11 cellular contexts compared by ENCODE assay signal in the genomic region with DNA sequence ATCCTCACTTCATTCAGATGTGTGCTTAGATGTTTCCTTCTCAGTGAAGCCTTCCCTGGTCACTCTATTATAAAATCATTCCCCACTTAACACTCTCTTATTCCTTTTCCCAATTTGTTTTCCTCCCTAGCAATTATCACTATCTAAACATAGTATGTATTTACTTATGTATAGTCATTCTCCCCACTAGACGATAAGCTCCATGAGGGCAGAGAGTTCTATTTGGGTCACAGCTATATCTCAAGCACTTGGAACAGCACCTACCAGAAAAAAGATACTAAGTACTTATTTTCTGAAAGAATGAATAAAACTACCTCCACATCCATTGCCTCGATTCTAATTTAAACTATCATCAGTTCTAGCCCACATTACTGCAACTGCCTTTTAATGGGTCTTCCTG.
"Had no signal": no experiment of that assay in that cellular context is flagged by ENCODE, and none has a peak within 500 bp of the region (broad histone marks: within the 10 kb centered on the region; RNA-seq: fewer than 3 reads in every experiment).

No MANE protein-coding gene starts in this region.

- H3K4me1 ChIP-seq: HAP-1 had no signal

- H2AFZ ChIP-seq: GM23248, GM23338 had no signal

- H3K36me3 ChIP-seq: HAP-1 had no signal

- ATAC-seq: GM23338, HCT116 had no signal

- H3K9me3 ChIP-seq: HAP-1 had no signal

- DNase-seq: GM23248, GOT3, H7, H9, HCEC 1CT, HFFc6 had no signal

- H3K4me3 ChIP-seq: GM23248, GM23338, HAP-1 had no signal

- H3K4me2 ChIP-seq: GM23338 had no signal

- H3K27ac ChIP-seq: GM23248 had no signal

- H3K9ac ChIP-seq: GM23248 had no signal

- FAIRE-seq: H1, H54 had no signal
